Comparison of ENCODE assay signal across 6 cellular contexts in genomic region chr14:39069169-39069805, GRCh38. TPM values are rescaled to one million over a fixed set of nuclear protein-coding genes. Genes with fewer than 3 reads are reported as not detected.
DNase-seq lines count a peak whose midpoint lies in the region; ATAC-seq and TF ChIP-seq lines count a peak whose summit lies in the region.
"Not testable (repeated sequence)": the region's sequence is repeated elsewhere in the genome, so short reads cannot be mapped to it uniquely, and the experiment has no call there.

No MANE protein-coding gene starts in this region.

- not testable (repeated sequence) for H3K4me3 ChIP-seq in CD4-positive, CD25-positive, alpha-beta regulatory T cell (ENCODE audit: low read depth, low read length); liver (ENCODE audit: low read depth in 1 of 3, low read length in 3 of 3)

- H3K36me3 ChIP-seq in CD4-positive, CD25-positive, alpha-beta regulatory T cell (ENCODE audit: control insufficient read depth, insufficient read depth, low read length), result peaks cover 71% of the 10 kb centered on the region
- H3K36me3 ChIP-seq in liver (ENCODE audit: control insufficient read depth in 4 of 4, insufficient read depth in 3 of 4, low read depth in 1 of 4, low read length in 3 of 4), result peaks cover 9 to 35% (median 29%) of the 10 kb centered on the region in 4 donors

- H3K27me3 Mint-ChIP-seq in CD4-positive, CD25-positive, alpha-beta regulatory T cell; IgD-negative memory B cell; chondrocyte (ENCODE audit: low read depth); progenitor cell of endocrine pancreas: not testable (repeated sequence)

- not testable (repeated sequence) for H3K9me3 ChIP-seq in CD4-positive, CD25-positive, alpha-beta regulatory T cell (ENCODE audit: control insufficient read depth in 2 of 2, low read length in 2 of 2); liver (ENCODE audit: control insufficient read depth in 4 of 4, low read length in 3 of 4)

- DNase-seq in CD4-positive, CD25-positive, alpha-beta regulatory T cell; chondrocyte (ENCODE audit: low spot score); left colon; progenitor cell of endocrine pancreas (ENCODE audit: low spot score, unreplicated experiment): not testable (repeated sequence)

- peaks cover 7 to 13% (median 10%) of the 10 kb centered on the region in 4 donors for H3K4me1 Mint-ChIP-seq in CD4-positive, CD25-positive, alpha-beta regulatory T cell
- not testable (repeated sequence) for H3K4me1 Mint-ChIP-seq in IgD-negative memory B cell; chondrocyte (ENCODE audit: low read depth); progenitor cell of endocrine pancreas (ENCODE audit: low read depth)

- H3K4me1 ChIP-seq in CD4-positive, CD25-positive, alpha-beta regulatory T cell (ENCODE audit: control insufficient read depth, insufficient read depth, low read length, poor library complexity, severe bottlenecking); liver (ENCODE audit: control insufficient read depth in 4 of 4, insufficient read depth in 4 of 4, low read length in 3 of 4): not testable (repeated sequence)

- H3K27ac ChIP-seq in CD4-positive, CD25-positive, alpha-beta regulatory T cell (ENCODE audit: insufficient read depth, low read length, poor library complexity, severe bottlenecking); liver (ENCODE audit: low read depth in 1 of 2, low read length in 2 of 2): not testable (repeated sequence)

- H3K27ac Mint-ChIP-seq in CD4-positive, CD25-positive, alpha-beta regulatory T cell, result peak overlapping the region; percentile 16 to 85 (median 25)
- H3K27ac Mint-ChIP-seq in IgD-negative memory B cell, result peak overlapping the region in 2 of 3 donors; percentile 4 to 42
- H3K27ac Mint-ChIP-seq in chondrocyte (ENCODE audit: unreplicated experiment), result peak overlapping the region; percentile 2
- H3K27ac Mint-ChIP-seq in progenitor cell of endocrine pancreas, result peak overlapping the region; percentile 4

- not testable (repeated sequence) for H3K9ac ChIP-seq in liver (ENCODE audit: low read depth in 1 of 2, low read length in 2 of 2)

- not testable (repeated sequence) for TF ChIP-seq RAD21 in liver (IDR thresholded peaks at IDR 0.05)

- intact Hi-C loops in left colon (cut with DNase I, micrococcal nuclease), result not testable (repeated sequence)

- WGBS in liver, result 75% methylated on average over 7 of the region's 7 CpGs

- H3K27me3 ChIP-seq in CD4-positive, CD25-positive, alpha-beta regulatory T cell (ENCODE audit: control insufficient read depth, insufficient read depth, low read length); liver (ENCODE audit: control insufficient read depth in 4 of 4, insufficient read depth in 4 of 4, low read length in 3 of 4): not testable (repeated sequence)

- H3K4me3 Mint-ChIP-seq in CD4-positive, CD25-positive, alpha-beta regulatory T cell; IgD-negative memory B cell; chondrocyte (ENCODE audit: unreplicated experiment); progenitor cell of endocrine pancreas (ENCODE audit: low read depth): not testable (repeated sequence)

- not testable (repeated sequence) for H3K9me3 Mint-ChIP-seq in CD4-positive, CD25-positive, alpha-beta regulatory T cell; IgD-negative memory B cell; chondrocyte (ENCODE audit: low read depth); progenitor cell of endocrine pancreas (ENCODE audit: low read depth)

- not testable (repeated sequence) for ATAC-seq in CD4-positive, CD25-positive, alpha-beta regulatory T cell (ENCODE audit: low read depth in 2 of 2)
- ATAC-seq in left colon, result peak; percentile 92

- not testable (repeated sequence) for TF ChIP-seq CTCF in chondrocyte (IDR thresholded peaks at IDR 0.05); liver (IDR thresholded peaks at IDR 0.05; ENCODE audit: low read depth, low read length, missing input control); progenitor cell of endocrine pancreas (IDR thresholded peaks at IDR 0.05; ENCODE audit: unreplicated experiment)

- peaks cover 43% of the 10 kb centered on the region for H3K36me3 Mint-ChIP-seq in CD4-positive, CD25-positive, alpha-beta regulatory T cell
- H3K36me3 Mint-ChIP-seq in IgD-negative memory B cell, result peaks cover 20% of the 10 kb centered on the region
- H3K36me3 Mint-ChIP-seq in chondrocyte (ENCODE audit: low read depth), result peaks cover 27% of the 10 kb centered on the region
- peaks cover 46% of the 10 kb centered on the region for H3K36me3 Mint-ChIP-seq in progenitor cell of endocrine pancreas (ENCODE audit: insufficient read depth)

TF ChIP-seq in liver, 16 proteins besides CTCF, POLR2A, EP300 and RAD21:
- peak; percentile 67 to 78 for TF ChIP-seq HNF4A (conservative IDR thresholded peaks at IDR 0.05)
- peak; percentile 17 for TF ChIP-seq HNF4G (IDR thresholded peaks at IDR 0.05)

RNA-seq across cellular contexts. Expression of gene SEC23A, which starts 33.7 kb away (rescaled TPM):
- 64.5 TPM for total RNA-seq in CD4-positive, CD25-positive, alpha-beta regulatory T cell
- 10 to 100 TPM; 29.5 to 60.3 (median 37.7) TPM for polyA plus RNA-seq in CD4-positive, CD25-positive, alpha-beta regulatory T cell
- polyA plus RNA-seq in IgD-negative memory B cell (23.0 TPM), liver (10 to 100 TPM; 36.5 to 52.3 TPM)
- total RNA-seq in chondrocyte (244 to 267 TPM (median 246 TPM) in 3 replicates), left colon (100 to 1,000 TPM; 111 to 121 TPM), liver (100 to 1,000 TPM in 1 of 2 donors, 10 to 100 TPM in 1; 51.9 to 169 TPM), progenitor cell of endocrine pancreas (61.9 and 69.5 TPM in 2 replicates)

RNA-seq across cellular contexts. Expression of gene GEMIN2, which starts 44.8 kb away (rescaled TPM):
- 15.0 TPM for total RNA-seq in CD4-positive, CD25-positive, alpha-beta regulatory T cell
- 10 to 100 TPM; 13.4 to 18.8 (median 18.0) TPM for polyA plus RNA-seq in CD4-positive, CD25-positive, alpha-beta regulatory T cell
- polyA plus RNA-seq in IgD-negative memory B cell (17.1 TPM), liver (1 to 10 TPM; 2.8 to 4.1 TPM)
- total RNA-seq in chondrocyte (12.4 to 17.7 TPM (median 14.0 TPM) in 3 replicates), left colon (1 to 10 TPM; 5.0 to 5.5 TPM), liver (1 to 10 TPM; 4.8 to 9.0 TPM), progenitor cell of endocrine pancreas (23.7 and 24.3 TPM in 2 replicates)
